In genomic region chr11:910589-911030, GRCh38 we compare ENCODE assay signal across 1 cellular context.
A peak's percentile ranks its signal among the peaks of the same experiment; 100 is the strongest.
TF ChIP-seq lines count a peak whose summit lies in the region.

TSS of gene CHID1 (minus strand) at chr11:910810. CDS start at chr11:904816, 5,994 bp downstream.

TF ChIP-seq in HepG2, 621 proteins besides CTCF, POLR2A, EP300 and RAD21 (continued from another document and continues in another):
- TF ChIP-seq BCL3 (CRISPR knock-in tag; IDR thresholded peaks at IDR 0.05) (no peak), ZNF546 (CRISPR knock-in tag; conservative IDR thresholded peaks at IDR 0.05) (no peak), ZNF430 (CRISPR knock-in tag; IDR thresholded peaks at IDR 0.05) (no peak), RBAK (CRISPR knock-in tag; IDR thresholded peaks at IDR 0.05) (no peak), ZNF720 (CRISPR knock-in tag; IDR thresholded peaks at IDR 0.05) (no peak), ZBTB38 (CRISPR knock-in tag; IDR thresholded peaks at IDR 0.05) (no peak; the same call in 1 of the 2 replicates), ZNF761 (CRISPR knock-in tag; conservative IDR thresholded peaks at IDR 0.05) (no peak), CSRNP1 (CRISPR knock-in tag; IDR thresholded peaks at IDR 0.05) (no peak), MIXL1 (CRISPR knock-in tag; IDR thresholded peaks at IDR 0.05) (no peak), ZNF879 (CRISPR knock-in tag; IDR thresholded peaks at IDR 0.05) (no peak), RNF219 (CRISPR knock-in tag; IDR thresholded peaks at IDR 0.05) (no peak), KDM1A (CRISPR knock-in tag; IDR thresholded peaks at IDR 0.05) (no peak), SP1 (IDR thresholded peaks at IDR 0.05) (no peak), SP1 (CRISPR knock-in tag; IDR thresholded peaks at IDR 0.05) (no peak), ZNF749 (CRISPR knock-in tag; IDR thresholded peaks at IDR 0.05; ENCODE audit: borderline replicate concordance) (0 out of 2 replicates have a peak, but pooled peaks have one; percentile 67), BCLAF1 (IDR thresholded peaks at IDR 0.05) (no peak), ZNF513 (CRISPR knock-in tag; conservative IDR thresholded peaks at IDR 0.05) (no peak), E2F2 (CRISPR knock-in tag; IDR thresholded peaks at IDR 0.05; ENCODE audit: borderline replicate concordance) (no peak), ZHX1 (CRISPR knock-in tag; IDR thresholded peaks at IDR 0.05; ENCODE audit: low read depth) (no peak; the same call in 1 of the 2 replicates), HMGA1 (CRISPR knock-in tag; conservative IDR thresholded peaks at IDR 0.05) (no peak), RBM22 (optimal IDR thresholded peaks at IDR 0.05; ENCODE audit: low read length) (no peak), ZBTB21 (CRISPR knock-in tag; IDR thresholded peaks at IDR 0.05) (no peak), KDM5B (CRISPR knock-in tag; IDR thresholded peaks at IDR 0.05; ENCODE audit: borderline replicate concordance) (peak; percentile 37; the same call in 1 of the 2 replicates), ZNF574 (CRISPR knock-in tag; IDR thresholded peaks at IDR 0.05) (peak; percentile 60; the same call in 1 of the 2 replicates), ZNF281 (CRISPR knock-in tag; IDR thresholded peaks at IDR 0.05; ENCODE audit: borderline replicate concordance) (no peak), FOXK2 (IDR thresholded peaks at IDR 0.05) (no peak), GRHL1 (CRISPR knock-in tag; conservative IDR thresholded peaks at IDR 0.05) (no peak), ZIK1 (CRISPR knock-in tag; IDR thresholded peaks at IDR 0.05; ENCODE audit: borderline replicate concordance, low read depth) (0 out of 2 replicates have a peak, but pooled peaks have one; percentile 7), RORA (CRISPR knock-in tag; IDR thresholded peaks at IDR 0.05) (no peak), HNF4A (CRISPR knock-in tag; IDR thresholded peaks at IDR 0.05) (no peak), HDAC6 (IDR thresholded peaks at IDR 0.05; ENCODE audit: low read depth, low read length) (no peak), DMTF1 (CRISPR knock-in tag; IDR thresholded peaks at IDR 0.05) (no peak)
